Comparison of ENCODE assay signal across 17 cellular contexts in genomic region chr4:56360071-56360470, GRCh38.
"Had no signal": no experiment of that assay in that cellular context is flagged by ENCODE, and none has a peak within 500 bp of the region (broad histone marks: within the 10 kb centered on the region; RNA-seq: fewer than 3 reads in every experiment).

No MANE protein-coding gene starts in this region.

- FAIRE-seq: small intestine, TTC549 had no signal

- H3K4me3 Mint-ChIP-seq: activated CD4-positive, alpha-beta T cell treated with anti-CD3 and anti-CD28 coated beads, Interleukin-2, amount 10 ng/mL, durations not matched to agents 7 days and 5 days; activated naive CD8-positive, alpha-beta T cell treated with anti-CD3 and anti-CD28 coated beads, Interleukin-2, amount 50 U/mL, for 24 hours; endodermal cell; natural killer cell treated with Interleukin-12 subunit alpha and Interleukin-12 subunit beta and Interleukin-15 and Interleukin-18, amount 100 ng/mL, for 72 hours had no signal

- H3K4me1 ChIP-seq: ascending aorta, right atrium auricular region, transverse colon had no signal

- H3K27ac ChIP-seq: ascending aorta, dorsolateral prefrontal cortex, right atrium auricular region, transverse colon had no signal

- DNase-seq: activated CD4-positive, alpha-beta T cell treated with anti-CD3 and anti-CD28 coated beads, Interleukin-2, amount 10 ng/mL, durations not matched to agents 7 days and 5 days; activated CD8-positive, alpha-beta memory T cell treated with anti-CD3 and anti-CD28 coated beads for 24 hours; activated naive CD8-positive, alpha-beta T cell treated with anti-CD3 and anti-CD28 coated beads, Interleukin-2, amount 50 U/mL, for 24 hours; dorsolateral prefrontal cortex; endodermal cell; foreskin melanocyte; kidney glomerular epithelial cell; left ventricle myocardium superior; nucleus accumbens; small intestine; stimulated activated naive CD8-positive, alpha-beta T cell treated with anti-CD3 and anti-CD28 coated beads, Interleukin-15, Interleukin-2, amounts not matched to agents 100 U/mL and 50 U/mL, for 24 hours; T-helper 2 cell; transverse colon had no signal

- H3K4me3 ChIP-seq: ascending aorta, dorsolateral prefrontal cortex, right atrium auricular region, transverse colon had no signal

- H3K27ac Mint-ChIP-seq: activated CD4-positive, alpha-beta T cell treated with anti-CD3 and anti-CD28 coated beads, Interleukin-2, amount 10 ng/mL, durations not matched to agents 7 days and 5 days; activated naive CD8-positive, alpha-beta T cell treated with anti-CD3 and anti-CD28 coated beads, Interleukin-2, amount 50 U/mL, for 24 hours; endodermal cell; natural killer cell treated with Interleukin-12 subunit alpha and Interleukin-12 subunit beta and Interleukin-15 and Interleukin-18, amount 100 ng/mL, for 72 hours had no signal

- H3K27me3 ChIP-seq: ascending aorta, dorsolateral prefrontal cortex, right atrium auricular region, transverse colon had no signal

- ATAC-seq: activated naive CD8-positive, alpha-beta T cell treated with anti-CD3 and anti-CD28 coated beads, Interleukin-2, amount 50 U/mL, for 24 hours; left ventricle myocardium superior; natural killer cell treated with Interleukin-12 subunit alpha and Interleukin-12 subunit beta and Interleukin-15 and Interleukin-18, amount 100 ng/mL, for 72 hours; stimulated activated naive CD8-positive, alpha-beta T cell treated with anti-CD3 and anti-CD28 coated beads, Interleukin-15, Interleukin-2, amounts not matched to agents 100 U/mL and 50 U/mL, for 24 hours had no signal

- H3K4me1 Mint-ChIP-seq: activated CD4-positive, alpha-beta T cell treated with anti-CD3 and anti-CD28 coated beads, Interleukin-2, amount 10 ng/mL, durations not matched to agents 7 days and 5 days; activated naive CD8-positive, alpha-beta T cell treated with anti-CD3 and anti-CD28 coated beads, Interleukin-2, amount 50 U/mL, for 24 hours; endodermal cell had no signal

- H3K27me3 Mint-ChIP-seq: activated CD4-positive, alpha-beta T cell treated with anti-CD3 and anti-CD28 coated beads, Interleukin-2, amount 10 ng/mL, durations not matched to agents 7 days and 5 days; activated naive CD8-positive, alpha-beta T cell treated with anti-CD3 and anti-CD28 coated beads, Interleukin-2, amount 50 U/mL, for 24 hours; natural killer cell treated with Interleukin-12 subunit alpha and Interleukin-12 subunit beta and Interleukin-15 and Interleukin-18, amount 100 ng/mL, for 72 hours had no signal

- H3K9me3 ChIP-seq: ascending aorta, right atrium auricular region, transverse colon had no signal

- H3K9me3 Mint-ChIP-seq: activated naive CD8-positive, alpha-beta T cell treated with anti-CD3 and anti-CD28 coated beads, Interleukin-2, amount 50 U/mL, for 24 hours; natural killer cell treated with Interleukin-12 subunit alpha and Interleukin-12 subunit beta and Interleukin-15 and Interleukin-18, amount 100 ng/mL, for 72 hours had no signal
